In the genomic region with DNA sequence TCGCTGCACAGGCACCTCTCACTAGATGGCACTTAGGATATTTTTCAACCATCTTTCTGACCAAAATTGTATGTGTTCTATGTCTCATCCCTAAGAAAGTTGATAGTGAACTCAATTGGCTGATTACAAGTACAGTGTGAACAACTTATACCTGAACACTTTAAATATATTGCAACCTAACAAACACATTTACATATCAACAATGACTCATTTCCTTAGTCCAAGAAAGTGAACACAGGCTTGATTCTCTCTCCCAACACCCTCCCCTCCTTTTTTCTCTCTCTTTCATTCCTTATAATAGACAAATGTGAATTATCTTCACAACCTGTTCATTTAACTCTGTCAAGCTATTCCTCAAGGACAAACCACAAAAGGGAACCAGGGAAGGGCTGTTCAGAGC, we compare ENCODE assay signal across 18 cellular contexts.
"Had no signal": no experiment of that assay in that cellular context is flagged by ENCODE, and none has a peak within 500 bp of the region (broad histone marks: within the 10 kb centered on the region; RNA-seq: fewer than 3 reads in every experiment).

No MANE protein-coding gene starts in this region.

- H3K9me3 ChIP-seq: gastroesophageal sphincter, heart right ventricle, ovary, sigmoid colon, spleen, stomach, testis, upper lobe of left lung had no signal

- H3K27ac ChIP-seq: brain microvascular endothelial cell, gastroesophageal sphincter, heart right ventricle, ovary, sigmoid colon, spleen, stomach, testis, upper lobe of left lung had no signal

- H3K27me3 ChIP-seq: brain microvascular endothelial cell, gastroesophageal sphincter, heart right ventricle, ovary, sigmoid colon, spleen, stomach, testis, upper lobe of left lung had no signal

- ATAC-seq: activated CD8-positive, alpha-beta T cell treated with anti-CD3 and anti-CD28 coated beads, Interleukin-2, amount 10 ng/mL, durations not matched to agents 7 days and 5 days; activated T-cell treated with anti-CD3 and anti-CD28 coated beads, Interleukin-2, amount 50 U/mL, for 72 hours; gastroesophageal sphincter; heart right ventricle; left colon had no signal

- H3K36me3 ChIP-seq: brain microvascular endothelial cell, gastroesophageal sphincter, ovary, sigmoid colon, spleen, stomach, upper lobe of left lung had no signal

- H3K4me3 ChIP-seq: gastroesophageal sphincter, heart right ventricle, ovary, sigmoid colon, spleen, stomach, testis, upper lobe of left lung had no signal

- DNase-seq: activated CD4-positive, alpha-beta T cell treated with anti-CD3 and anti-CD28 coated beads for 4 hours; activated CD8-positive, alpha-beta memory T cell treated with anti-CD3 and anti-CD28 coated beads, Interleukin-2, amount 50 U/mL, for 4 hours; activated CD8-positive, alpha-beta T cell treated with anti-CD3 and anti-CD28 coated beads, Interleukin-2, amount 10 ng/mL, durations not matched to agents 7 days and 5 days; activated gamma-delta T cell; activated naive CD8-positive, alpha-beta T cell treated with anti-CD3 and anti-CD28 coated beads for 36 hours; activated T-cell treated with anti-CD3 and anti-CD28 coated beads, Interleukin-2, amount 50 U/mL, for 72 hours; amygdala; brain microvascular endothelial cell; heart right ventricle; left colon; ovary; sigmoid colon; spleen; stimulated activated CD4-positive, alpha-beta T cell treated with anti-CD3 and anti-CD28 coated beads, Interleukin-1b, Interleukin-23, amount 100 ng/mL, for 48 hours; stomach; testis; upper lobe of left lung had no signal

- H3K4me1 ChIP-seq: spleen, stomach, testis, upper lobe of left lung had no signal
